8 cellular contexts compared by ENCODE assay signal in the genomic region with DNA sequence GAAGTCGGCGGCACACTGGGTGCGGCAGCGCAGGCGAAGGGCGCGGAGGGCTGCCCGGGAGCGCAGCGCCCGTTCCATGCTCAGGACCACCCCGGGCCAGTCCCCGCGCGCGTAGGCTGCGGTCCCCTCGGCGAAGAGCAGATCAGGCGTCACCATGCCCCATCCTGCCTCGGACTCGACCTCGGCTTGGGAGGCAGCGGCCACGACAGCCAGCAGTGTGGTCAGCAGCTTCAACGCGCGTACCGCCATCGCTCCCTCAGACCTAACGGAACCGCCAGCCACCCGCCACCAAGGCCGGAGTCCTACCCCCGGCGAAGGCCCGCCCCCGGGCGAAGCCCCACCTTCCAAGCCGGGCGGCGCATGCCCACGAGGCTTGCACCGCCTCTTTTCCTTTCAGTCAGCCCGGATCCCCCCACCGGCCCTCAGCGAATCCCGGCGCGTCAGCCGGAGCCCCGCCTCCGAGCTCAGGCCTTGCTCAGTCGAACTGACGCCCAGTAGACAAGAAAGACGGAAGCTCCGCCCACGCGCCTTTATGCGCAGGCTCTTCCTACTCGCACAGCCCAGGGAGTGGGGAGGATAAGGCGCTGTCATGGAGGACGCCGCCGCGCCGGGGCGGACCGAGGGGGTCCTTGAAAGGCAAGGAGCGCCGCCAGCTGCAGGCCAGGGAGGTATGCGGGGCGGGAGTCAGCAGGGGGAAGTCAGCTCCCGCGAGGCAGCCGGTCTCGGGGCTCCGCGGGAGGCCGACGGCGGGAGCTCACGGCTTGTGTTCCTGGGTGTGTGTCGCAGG. TPM values are rescaled to one million over a fixed set of nuclear protein-coding genes. Genes with fewer than 3 reads are reported as not detected.
DNase-seq lines count a peak whose midpoint lies in the region; ATAC-seq and TF ChIP-seq lines count a peak whose summit lies in the region.

A gene (plus strand): TSS at position 527 of the 787 bp plus-strand sequence. CDS start 63 bp downstream, at position 590.
A gene with protein sequence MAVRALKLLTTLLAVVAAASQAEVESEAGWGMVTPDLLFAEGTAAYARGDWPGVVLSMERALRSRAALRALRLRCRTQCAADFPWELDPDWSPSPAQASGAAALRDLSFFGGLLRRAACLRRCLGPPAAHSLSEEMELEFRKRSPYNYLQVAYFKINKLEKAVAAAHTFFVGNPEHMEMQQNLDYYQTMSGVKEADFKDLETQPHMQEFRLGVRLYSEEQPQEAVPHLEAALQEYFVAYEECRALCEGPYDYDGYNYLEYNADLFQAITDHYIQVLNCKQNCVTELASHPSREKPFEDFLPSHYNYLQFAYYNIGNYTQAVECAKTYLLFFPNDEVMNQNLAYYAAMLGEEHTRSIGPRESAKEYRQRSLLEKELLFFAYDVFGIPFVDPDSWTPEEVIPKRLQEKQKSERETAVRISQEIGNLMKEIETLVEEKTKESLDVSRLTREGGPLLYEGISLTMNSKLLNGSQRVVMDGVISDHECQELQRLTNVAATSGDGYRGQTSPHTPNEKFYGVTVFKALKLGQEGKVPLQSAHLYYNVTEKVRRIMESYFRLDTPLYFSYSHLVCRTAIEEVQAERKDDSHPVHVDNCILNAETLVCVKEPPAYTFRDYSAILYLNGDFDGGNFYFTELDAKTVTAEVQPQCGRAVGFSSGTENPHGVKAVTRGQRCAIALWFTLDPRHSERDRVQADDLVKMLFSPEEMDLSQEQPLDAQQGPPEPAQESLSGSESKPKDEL (minus strand): TSS at position 306 of the 787 bp plus-strand sequence. CDS start 57 bp downstream, at position 249.

- peaks cover 5 to 7% of the 10 kb centered on the region in 2 donors for H3K4me1 ChIP-seq in breast epithelium
- H3K4me1 ChIP-seq in skeletal muscle tissue (ENCODE audit: control insufficient read depth in 3 of 3, insufficient read depth in 3 of 3, low read length in 3 of 3), result peaks cover 24 to 29% (median 26%) of the 10 kb centered on the region in 3 donors

- TF ChIP-seq POLR2A in breast epithelium (IDR thresholded peaks at IDR 0.05), result peak; percentile 90

- H3K36me3 ChIP-seq in breast epithelium (no peaks in the 10 kb centered on the region), skeletal muscle tissue (ENCODE audit: control insufficient read depth in 3 of 3, insufficient read depth in 3 of 3, low read length in 3 of 3) (peaks cover 0 to 2% (median 0%) of the 10 kb centered on the region in 3 donors)

- intact Hi-C loops in breast epithelium (cut with DNase I; ENCODE audit: low total_unique reads), result no loop called here

- H3K4me3 ChIP-seq in AG04450 (ENCODE audit: low read depth, low read length) (peak within 1 kb of the TSS; percentile 95), breast epithelium (peak within 1 kb of the TSS; percentile 70 to 98 (median 96)), iPS-18c (ENCODE audit: insufficient read depth, low read depth, low read length) (peak within 1 kb of the TSS; percentile 99), skeletal muscle tissue (ENCODE audit: low read length in 3 of 3) (peak within 1 kb of the TSS; percentile 95 to 98 (median 98))

- ATAC-seq in GM18873 (IDR thresholded peaks at IDR 0.05; ENCODE audit: low FRiP score, unreplicated experiment) (peak; percentile 91), HG03135 (IDR thresholded peaks at IDR 0.05; ENCODE audit: unreplicated experiment) (peak; percentile 90)

- H3K27me3 ChIP-seq in AG04450 (ENCODE audit: control insufficient read depth, insufficient read depth, low read length) (no peaks in the 10 kb centered on the region), breast epithelium (no peaks in the 10 kb centered on the region), skeletal muscle tissue (ENCODE audit: control insufficient read depth in 3 of 3, insufficient read depth in 3 of 3, low read length in 3 of 3) (no peaks in the 10 kb centered on the region)

- CTCF ChIA-PET in AG04450 (lab: Charles Lee), result interaction anchor here (0.8 to 2.1 kb wide), 13 partner anchors 10 to 593 kb away, joined by 3 to 14 read pairs (median 5); a partner anchor contains a TSS

- H3K9me3 ChIP-seq in AG04450 (ENCODE audit: control insufficient read depth, insufficient read depth, low read length) (peaks cover 2% of the 10 kb centered on the region; the same call in 1 of the 2 replicates), breast epithelium (no peaks in the 10 kb centered on the region), iPS-18c (ENCODE audit: control insufficient read depth, insufficient read depth, low read length) (no peaks in the 10 kb centered on the region), skeletal muscle tissue (ENCODE audit: control insufficient read depth in 3 of 3, low read length in 3 of 3) (no peaks in the 10 kb centered on the region)

- POLR2A ChIA-PET in AG04450 (lab: Yijun Ruan, JAX), result interaction anchor here (0.8 to 2.4 kb wide), 10 partner anchors 15 to 307 kb away, joined by 3 to 32 read pairs (median 4); a partner anchor contains a TSS

- H3K9ac ChIP-seq in skeletal muscle tissue (ENCODE audit: low read depth in 1 of 3, low read length in 3 of 3), result peak within 1 kb of the TSS; percentile 86 to 99 (median 98)

- H3K27ac ChIP-seq in AG04450 (ENCODE audit: low read depth, low read length), result peak within 1 kb of the TSS; percentile 87
- peak within 1 kb of the TSS; percentile 82 for H3K27ac ChIP-seq in VCaP
- peak within 1 kb of the TSS; percentile 88 to 93 for H3K27ac ChIP-seq in breast epithelium
- H3K27ac ChIP-seq in skeletal muscle tissue (ENCODE audit: low read depth, low read length), result peak within 1 kb of the TSS; percentile 94

- DNase-seq in AG04450 (ENCODE audit: low read depth, low spot score) (peak; percentile 97), NCI-H2196 (lab: John Stamatoyannopoulos, UW; ENCODE audit: unreplicated experiment) (peak; percentile 99), breast epithelium (ENCODE audit: low spot score in 2 of 2) (peak; percentile 99 to 100)

- TF ChIP-seq CTCF in AG04450 (IDR thresholded peaks at IDR 0.05; ENCODE audit: low read depth, low read length) (no peak), VCaP (conservative IDR thresholded peaks at IDR 0.05) (no peak), breast epithelium (IDR thresholded peaks at IDR 0.05) (peak in 1 of 3 donors; percentile 7)

RNA-seq across cellular contexts. Expression of the first gene that starts in this region (rescaled TPM):
- 5.4 and 6.4 TPM in 2 replicates for polyA plus RNA-seq in AG04450 (2011; rRNA removed)
- 1.1 and 1.8 TPM in 2 replicates for polyA minus RNA-seq in AG04450 (2011; rRNA and poly(A)+ RNA removed)
- total RNA-seq in breast epithelium (10 to 100 TPM in 1 of 3 donors, 1 to 10 TPM in 2; 5.2 to 10.8 (median 6.7) TPM), skeletal muscle tissue (5.7 TPM)

RNA-seq across cellular contexts. Expression of the second gene that starts in this region (rescaled TPM):
- 156 and 188 TPM in 2 replicates for polyA plus RNA-seq in AG04450 (2011; rRNA removed)
- polyA minus RNA-seq in AG04450 (2011; rRNA and poly(A)+ RNA removed), result 171 and 210 TPM in 2 replicates
- total RNA-seq in breast epithelium (10 to 100 TPM; 23.1 to 34.9 (median 34.4) TPM), skeletal muscle tissue (50.6 TPM)

Comparison
In these comparisons a context has a peak if more than half of its experiments do, and no peak if none do; other contexts are left out.
1. Peak in every context shown above with its lines: DNase-seq, ATAC-seq, H3K4me3 ChIP-seq and H3K27ac ChIP-seq.